Comparison of ENCODE assay signal across 2 cellular contexts in genomic region chr6:123956492-123957139, GRCh38.
TF ChIP-seq lines count a peak whose summit lies in the region.

No MANE protein-coding gene starts in this region.

TF ChIP-seq in liver, 16 proteins besides CTCF, POLR2A, EP300 and RAD21 (continued from another document):
- TF ChIP-seq HNF4A (conservative IDR thresholded peaks at IDR 0.05) (peak in 1 of 2 donors; percentile 44), HNF4G (IDR thresholded peaks at IDR 0.05) (no peak), GABPA (IDR thresholded peaks at IDR 0.05 in 1 of 2, conservative IDR thresholded peaks at IDR 0.05 in 1 of 2) (no peak), SP1 (IDR thresholded peaks at IDR 0.05) (peak; percentile 25), JUND (IDR thresholded peaks at IDR 0.05) (peak in 1 of 2 donors; percentile 30), EGR1 (IDR thresholded peaks at IDR 0.05; ENCODE audit: low read depth in 2 of 2) (no peak), TAF1 (conservative IDR thresholded peaks at IDR 0.05) (no peak), NR2F2 (IDR thresholded peaks at IDR 0.05) (no peak), FOXA2 (IDR thresholded peaks at IDR 0.05) (no peak), FOXA1 (IDR thresholded peaks at IDR 0.05) (no peak), REST (IDR thresholded peaks at IDR 0.05) (peak; percentile 14), ZBTB33 (IDR thresholded peaks at IDR 0.05) (peak; percentile 22)

TF ChIP-seq in HepG2, 621 proteins besides CTCF, POLR2A, EP300 and RAD21 (continued from another document):
- TF ChIP-seq PRDM15 (CRISPR knock-in tag; IDR thresholded peaks at IDR 0.05): no peak
- TF ChIP-seq DNMT3B (CRISPR knock-in tag; conservative IDR thresholded peaks at IDR 0.05): no peak
- TF ChIP-seq ZNF331 (CRISPR knock-in tag; IDR thresholded peaks at IDR 0.05): no peak
- no peak for TF ChIP-seq BRCA1 (CRISPR knock-in tag; IDR thresholded peaks at IDR 0.05)
- TF ChIP-seq ELF3 (CRISPR knock-in tag; IDR thresholded peaks at IDR 0.05): no peak
- no peak for TF ChIP-seq MEIS1 (CRISPR knock-in tag; IDR thresholded peaks at IDR 0.05; ENCODE audit: borderline replicate concordance)
- TF ChIP-seq JUND (CRISPR knock-in tag; IDR thresholded peaks at IDR 0.05): no peak
- no peak for TF ChIP-seq TFDP2 (CRISPR knock-in tag; IDR thresholded peaks at IDR 0.05)
- no peak for TF ChIP-seq ZNF451 (CRISPR knock-in tag; IDR thresholded peaks at IDR 0.05)
- TF ChIP-seq ZNF44 (CRISPR knock-in tag; IDR thresholded peaks at IDR 0.05): no peak
- TF ChIP-seq ZNF326 (CRISPR knock-in tag; IDR thresholded peaks at IDR 0.05; ENCODE audit: borderline replicate concordance): no peak
- no peak for TF ChIP-seq ISL2 (CRISPR knock-in tag; IDR thresholded peaks at IDR 0.05)
- TF ChIP-seq IRX3 (CRISPR knock-in tag; IDR thresholded peaks at IDR 0.05; ENCODE audit: borderline replicate concordance, low read depth): no peak
- no peak for TF ChIP-seq ZNF605 (CRISPR knock-in tag; IDR thresholded peaks at IDR 0.05)
- TF ChIP-seq ZNF225 (CRISPR knock-in tag; IDR thresholded peaks at IDR 0.05): no peak
- no peak for TF ChIP-seq ZNF510 (CRISPR knock-in tag; IDR thresholded peaks at IDR 0.05; ENCODE audit: low read depth)
- no peak for TF ChIP-seq ERF (CRISPR knock-in tag; IDR thresholded peaks at IDR 0.05)
